2 cellular contexts compared by ENCODE assay signal in the genomic region with DNA sequence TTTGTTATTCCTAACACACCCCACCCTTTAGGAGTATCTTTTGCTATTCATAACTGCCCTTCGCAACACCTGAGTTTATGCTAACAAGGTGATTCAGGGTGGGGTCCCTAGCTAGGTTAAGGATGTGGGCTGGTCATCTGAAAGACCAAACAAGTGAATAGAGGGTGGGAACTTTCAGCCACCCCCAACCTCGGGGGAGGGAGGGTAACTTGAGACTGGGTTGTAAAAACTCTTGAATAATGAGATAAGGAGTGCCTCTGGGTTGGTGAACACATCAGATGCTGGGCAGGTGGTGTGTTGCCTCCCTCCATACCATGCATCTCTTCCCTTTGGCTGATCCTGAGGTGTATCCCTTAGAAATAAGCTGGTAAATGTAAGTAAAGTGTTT.
A peak's percentile ranks its signal among the peaks of the same experiment; 100 is the strongest.
TF ChIP-seq lines count a peak whose summit lies in the region.

No MANE protein-coding gene starts in this region.

TF ChIP-seq in GM23338, 12 proteins besides CTCF, POLR2A, EP300 and RAD21:
- TF ChIP-seq, protein P1, sequence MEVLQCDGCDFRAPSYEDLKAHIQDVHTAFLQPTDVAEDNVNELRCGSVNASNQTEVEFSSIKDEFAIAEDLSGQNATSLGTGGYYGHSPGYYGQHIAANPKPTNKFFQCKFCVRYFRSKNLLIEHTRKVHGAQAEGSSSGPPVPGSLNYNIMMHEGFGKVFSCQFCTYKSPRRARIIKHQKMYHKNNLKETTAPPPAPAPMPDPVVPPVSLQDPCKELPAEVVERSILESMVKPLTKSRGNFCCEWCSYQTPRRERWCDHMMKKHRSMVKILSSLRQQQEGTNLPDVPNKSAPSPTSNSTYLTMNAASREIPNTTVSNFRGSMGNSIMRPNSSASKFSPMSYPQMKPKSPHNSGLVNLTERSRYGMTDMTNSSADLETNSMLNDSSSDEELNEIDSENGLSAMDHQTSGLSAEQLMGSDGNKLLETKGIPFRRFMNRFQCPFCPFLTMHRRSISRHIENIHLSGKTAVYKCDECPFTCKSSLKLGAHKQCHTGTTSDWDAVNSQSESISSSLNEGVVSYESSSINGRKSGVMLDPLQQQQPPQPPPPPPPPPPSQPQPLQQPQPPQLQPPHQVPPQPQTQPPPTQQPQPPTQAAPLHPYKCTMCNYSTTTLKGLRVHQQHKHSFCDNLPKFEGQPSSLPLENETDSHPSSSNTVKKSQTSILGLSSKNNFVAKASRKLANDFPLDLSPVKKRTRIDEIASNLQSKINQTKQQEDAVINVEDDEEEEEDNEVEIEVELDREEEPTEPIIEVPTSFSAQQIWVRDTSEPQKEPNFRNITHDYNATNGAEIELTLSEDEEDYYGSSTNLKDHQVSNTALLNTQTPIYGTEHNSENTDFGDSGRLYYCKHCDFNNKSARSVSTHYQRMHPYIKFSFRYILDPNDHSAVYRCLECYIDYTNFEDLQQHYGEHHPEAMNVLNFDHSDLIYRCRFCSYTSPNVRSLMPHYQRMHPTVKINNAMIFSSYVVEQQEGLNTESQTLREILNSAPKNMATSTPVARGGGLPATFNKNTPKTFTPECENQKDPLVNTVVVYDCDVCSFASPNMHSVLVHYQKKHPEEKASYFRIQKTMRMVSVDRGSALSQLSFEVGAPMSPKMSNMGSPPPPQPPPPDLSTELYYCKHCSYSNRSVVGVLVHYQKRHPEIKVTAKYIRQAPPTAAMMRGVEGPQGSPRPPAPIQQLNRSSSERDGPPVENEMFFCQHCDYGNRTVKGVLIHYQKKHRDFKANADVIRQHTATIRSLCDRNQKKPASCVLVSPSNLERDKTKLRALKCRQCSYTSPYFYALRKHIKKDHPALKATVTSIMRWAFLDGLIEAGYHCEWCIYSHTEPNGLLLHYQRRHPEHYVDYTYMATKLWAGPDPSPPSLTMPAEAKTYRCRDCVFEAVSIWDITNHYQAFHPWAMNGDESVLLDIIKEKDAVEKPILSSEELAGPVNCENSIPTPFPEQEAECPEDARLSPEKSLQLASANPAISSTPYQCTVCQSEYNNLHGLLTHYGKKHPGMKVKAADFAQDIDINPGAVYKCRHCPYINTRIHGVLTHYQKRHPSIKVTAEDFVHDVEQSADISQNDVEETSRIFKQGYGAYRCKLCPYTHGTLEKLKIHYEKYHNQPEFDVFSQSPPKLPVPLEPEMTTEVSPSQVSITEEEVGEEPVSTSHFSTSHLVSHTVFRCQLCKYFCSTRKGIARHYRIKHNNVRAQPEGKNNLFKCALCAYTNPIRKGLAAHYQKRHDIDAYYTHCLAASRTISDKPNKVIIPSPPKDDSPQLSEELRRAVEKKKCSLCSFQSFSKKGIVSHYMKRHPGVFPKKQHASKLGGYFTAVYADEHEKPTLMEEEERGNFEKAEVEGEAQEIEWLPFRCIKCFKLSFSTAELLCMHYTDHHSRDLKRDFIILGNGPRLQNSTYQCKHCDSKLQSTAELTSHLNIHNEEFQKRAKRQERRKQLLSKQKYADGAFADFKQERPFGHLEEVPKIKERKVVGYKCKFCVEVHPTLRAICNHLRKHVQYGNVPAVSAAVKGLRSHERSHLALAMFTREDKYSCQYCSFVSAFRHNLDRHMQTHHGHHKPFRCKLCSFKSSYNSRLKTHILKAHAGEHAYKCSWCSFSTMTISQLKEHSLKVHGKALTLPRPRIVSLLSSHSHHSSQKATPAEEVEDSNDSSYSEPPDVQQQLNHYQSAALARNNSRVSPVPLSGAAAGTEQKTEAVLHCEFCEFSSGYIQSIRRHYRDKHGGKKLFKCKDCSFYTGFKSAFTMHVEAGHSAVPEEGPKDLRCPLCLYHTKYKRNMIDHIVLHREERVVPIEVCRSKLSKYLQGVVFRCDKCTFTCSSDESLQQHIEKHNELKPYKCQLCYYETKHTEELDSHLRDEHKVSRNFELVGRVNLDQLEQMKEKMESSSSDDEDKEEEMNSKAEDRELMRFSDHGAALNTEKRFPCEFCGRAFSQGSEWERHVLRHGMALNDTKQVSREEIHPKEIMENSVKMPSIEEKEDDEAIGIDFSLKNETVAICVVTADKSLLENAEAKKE (CRISPR knock-in tag; IDR thresholded peaks at IDR 0.05): 0 out of 2 replicates have a peak, but pooled peaks have one; percentile 18
- TF ChIP-seq STAT1 (IDR thresholded peaks at IDR 0.05; ENCODE audit: unreplicated experiment): no peak
TF ChIP-seq in GM23338: peak in this region for 1.

TF ChIP-seq in WTC11, 78 proteins besides CTCF, POLR2A, EP300 and RAD21 (continued from another document):
- TF ChIP-seq, protein P2, sequence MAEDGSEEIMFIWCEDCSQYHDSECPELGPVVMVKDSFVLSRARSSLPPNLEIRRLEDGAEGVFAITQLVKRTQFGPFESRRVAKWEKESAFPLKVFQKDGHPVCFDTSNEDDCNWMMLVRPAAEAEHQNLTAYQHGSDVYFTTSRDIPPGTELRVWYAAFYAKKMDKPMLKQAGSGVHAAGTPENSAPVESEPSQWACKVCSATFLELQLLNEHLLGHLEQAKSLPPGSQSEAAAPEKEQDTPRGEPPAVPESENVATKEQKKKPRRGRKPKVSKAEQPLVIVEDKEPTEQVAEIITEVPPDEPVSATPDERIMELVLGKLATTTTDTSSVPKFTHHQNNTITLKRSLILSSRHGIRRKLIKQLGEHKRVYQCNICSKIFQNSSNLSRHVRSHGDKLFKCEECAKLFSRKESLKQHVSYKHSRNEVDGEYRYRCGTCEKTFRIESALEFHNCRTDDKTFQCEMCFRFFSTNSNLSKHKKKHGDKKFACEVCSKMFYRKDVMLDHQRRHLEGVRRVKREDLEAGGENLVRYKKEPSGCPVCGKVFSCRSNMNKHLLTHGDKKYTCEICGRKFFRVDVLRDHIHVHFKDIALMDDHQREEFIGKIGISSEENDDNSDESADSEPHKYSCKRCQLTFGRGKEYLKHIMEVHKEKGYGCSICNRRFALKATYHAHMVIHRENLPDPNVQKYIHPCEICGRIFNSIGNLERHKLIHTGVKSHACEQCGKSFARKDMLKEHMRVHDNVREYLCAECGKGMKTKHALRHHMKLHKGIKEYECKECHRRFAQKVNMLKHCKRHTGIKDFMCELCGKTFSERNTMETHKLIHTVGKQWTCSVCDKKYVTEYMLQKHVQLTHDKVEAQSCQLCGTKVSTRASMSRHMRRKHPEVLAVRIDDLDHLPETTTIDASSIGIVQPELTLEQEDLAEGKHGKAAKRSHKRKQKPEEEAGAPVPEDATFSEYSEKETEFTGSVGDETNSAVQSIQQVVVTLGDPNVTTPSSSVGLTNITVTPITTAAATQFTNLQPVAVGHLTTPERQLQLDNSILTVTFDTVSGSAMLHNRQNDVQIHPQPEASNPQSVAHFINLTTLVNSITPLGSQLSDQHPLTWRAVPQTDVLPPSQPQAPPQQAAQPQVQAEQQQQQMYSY (CRISPR knock-in tag; IDR thresholded peaks at IDR 0.05): no peak
- TF ChIP-seq TEAD4 (CRISPR knock-in tag; IDR thresholded peaks at IDR 0.05) (no peak), ZNF317 (CRISPR knock-in tag; IDR thresholded peaks at IDR 0.05; ENCODE audit: borderline replicate concordance, low read depth) (no peak)
TF ChIP-seq in WTC11: peak in this region for 0.
